ENCODE assay signal across 14 cellular contexts in genomic region chrX:70755850-70756249, GRCh38.
DNase-seq lines count a peak whose midpoint lies in the region; ATAC-seq, FAIRE-seq and TF ChIP-seq lines count a peak whose summit lies in the region.
"Had no signal": no experiment of that assay in that cellular context is flagged by ENCODE, and none has a peak within 500 bp of the region (broad histone marks: within the 10 kb centered on the region; RNA-seq: fewer than 3 reads in every experiment).

No MANE protein-coding gene starts in this region.

- ATAC-seq in GM19452 (IDR thresholded peaks at IDR 0.05; ENCODE audit: unreplicated experiment) = no peak

- no peak overlapping the region for H3K4me3 Mint-ChIP-seq in activated T-helper 2 cell treated with anti-CD3 and anti-CD28 coated beads, Interferon-gamma antibody, Interleukin-2, Interleukin-4, amounts not matched to agents 10 μg/mL and 5 μg/mL and 100 μg/mL, durations not matched to agents 14 hours and 24 hours and 36 hours (ENCODE audit: low read depth)
- H3K4me3 Mint-ChIP-seq in osteocyte (ENCODE audit: unreplicated experiment) = no peak overlapping the region
- H3K4me3 Mint-ChIP-seq: dendritic cell treated with granulocyte-macrophage colony-stimulating factor and Interleukin-4, amounts not matched to agents 40 ng/mL and 50 ng/mL, for 4 days had no signal

- DNase-seq in NCI-H146 (lab: John Stamatoyannopoulos, UW) = peak; percentile 4
- no peak for DNase-seq in NCI-H146 treated with DMSO at 0.1 percent for 48 hours (lab: John Stamatoyannopoulos, UW; ENCODE audit: unreplicated experiment)
- peak; percentile 38 for DNase-seq in activated T-helper 2 cell treated with anti-CD3 and anti-CD28 coated beads, Interferon-gamma antibody, Interleukin-2, Interleukin-4, amounts not matched to agents 10 μg/mL and 5 μg/mL and 100 μg/mL, durations not matched to agents 14 hours and 24 hours and 36 hours (ENCODE audit: low spot score)
- peak; percentile 73 for DNase-seq in osteocyte (ENCODE audit: extremely low spot score, unreplicated experiment)
- peak; percentile 60 for DNase-seq in stimulated activated naive CD4-positive, alpha-beta T cell treated with Interleukin-2 at 50 U/mL for 16 hours (lab: John Stamatoyannopoulos, UW)
- no peak for DNase-seq in D721Med (ENCODE audit: insufficient read length, low spot score)
- DNase-seq in tibial artery = no peak
- DNase-seq: IMR-90, NCI-H524 had no signal

- no peak for FAIRE-seq in D721Med (lab: Jason Lieb, UNC)
- FAIRE-seq: G401.6 had no signal

- H3K27ac Mint-ChIP-seq in activated T-helper 2 cell treated with anti-CD3 and anti-CD28 coated beads, Interferon-gamma antibody, Interleukin-2, Interleukin-4, amounts not matched to agents 10 μg/mL and 5 μg/mL and 100 μg/mL, durations not matched to agents 14 hours and 24 hours and 36 hours = peak overlapping the region; percentile 38
- no peak overlapping the region for H3K27ac Mint-ChIP-seq in osteocyte (ENCODE audit: unreplicated experiment)
- H3K27ac Mint-ChIP-seq: dendritic cell treated with granulocyte-macrophage colony-stimulating factor and Interleukin-4, amounts not matched to agents 40 ng/mL and 50 ng/mL, for 4 days had no signal

- no peaks in the 10 kb centered on the region for H3K9me3 ChIP-seq in tibial artery

- no peaks in the 10 kb centered on the region for H3K27me3 ChIP-seq in tibial artery
- H3K27me3 ChIP-seq: hepatocyte had no signal

- H3K36me3 ChIP-seq in tibial artery = no peaks in the 10 kb centered on the region

- H3K4me1 Mint-ChIP-seq in activated T-helper 2 cell treated with anti-CD3 and anti-CD28 coated beads, Interferon-gamma antibody, Interleukin-2, Interleukin-4, amounts not matched to agents 10 μg/mL and 5 μg/mL and 100 μg/mL, durations not matched to agents 14 hours and 24 hours and 36 hours (ENCODE audit: low read depth) = peaks cover 16% of the 10 kb centered on the region
- no peaks in the 10 kb centered on the region for H3K4me1 Mint-ChIP-seq in osteocyte (ENCODE audit: unreplicated experiment)

- intact Hi-C loops in activated T-helper 2 cell treated with anti-CD3 and anti-CD28 coated beads, Interferon-gamma antibody, Interleukin-2, Interleukin-4, amounts not matched to agents 10 μg/mL and 5 μg/mL and 100 μg/mL, durations not matched to agents 14 hours and 24 hours and 36 hours (cut with micrococcal nuclease) = loop anchor here (10.0 kb wide), 2 partner anchors 81 to 301 kb away; no protein-coding TSS in a partner anchor
- intact Hi-C loops in tibial artery (cut with DNase I; ENCODE audit: low total_unique reads) = no loop called here

- H3K4me1 ChIP-seq in tibial artery = no peaks in the 10 kb centered on the region

- no peak overlapping the region for H3K27ac ChIP-seq in tibial artery
- H3K27ac ChIP-seq: 22Rv1, hepatocyte had no signal

- H3K27me3 Mint-ChIP-seq in activated T-helper 2 cell treated with anti-CD3 and anti-CD28 coated beads, Interferon-gamma antibody, Interleukin-2, Interleukin-4, amounts not matched to agents 10 μg/mL and 5 μg/mL and 100 μg/mL, durations not matched to agents 14 hours and 24 hours and 36 hours (ENCODE audit: low read depth) = no peaks in the 10 kb centered on the region
- H3K27me3 Mint-ChIP-seq in osteocyte (ENCODE audit: unreplicated experiment) = peaks cover 6% of the 10 kb centered on the region

- H3K9me3 Mint-ChIP-seq in activated T-helper 2 cell treated with anti-CD3 and anti-CD28 coated beads, Interferon-gamma antibody, Interleukin-2, Interleukin-4, amounts not matched to agents 10 μg/mL and 5 μg/mL and 100 μg/mL, durations not matched to agents 14 hours and 24 hours and 36 hours = peaks cover 26% of the 10 kb centered on the region
- peaks cover 4% of the 10 kb centered on the region for H3K9me3 Mint-ChIP-seq in osteocyte (ENCODE audit: unreplicated experiment)
- H3K9me3 Mint-ChIP-seq: dendritic cell treated with granulocyte-macrophage colony-stimulating factor and Interleukin-4, amounts not matched to agents 40 ng/mL and 50 ng/mL, for 4 days had no signal

- peaks cover 17% of the 10 kb centered on the region for H3K36me3 Mint-ChIP-seq in activated T-helper 2 cell treated with anti-CD3 and anti-CD28 coated beads, Interferon-gamma antibody, Interleukin-2, Interleukin-4, amounts not matched to agents 10 μg/mL and 5 μg/mL and 100 μg/mL, durations not matched to agents 14 hours and 24 hours and 36 hours (ENCODE audit: low read depth)
- H3K36me3 Mint-ChIP-seq in osteocyte (ENCODE audit: unreplicated experiment) = no peaks in the 10 kb centered on the region

- H3K4me3 ChIP-seq in tibial artery = no peak overlapping the region
- H3K4me3 ChIP-seq: hepatocyte had no signal

- TF ChIP-seq CTCF in osteocyte (IDR thresholded peaks at IDR 0.05) (no peak), D721Med (IDR thresholded peaks at IDR 0.05; ENCODE audit: insufficient read depth, missing control alignments) (no peak), tibial artery (IDR thresholded peaks at IDR 0.05) (no peak)

Comparison
In these comparisons a context has a peak if more than half of its experiments do, and no peak if none do; other contexts are left out.
1. DNase-seq: peak in NCI-H146 (single experiment), activated T-helper 2 cell treated with anti-CD3 and anti-CD28 coated beads, Interferon-gamma antibody, Interleukin-2, Interleukin-4, amounts not matched to agents 10 μg/mL and 5 μg/mL and 100 μg/mL, durations not matched to agents 14 hours and 24 hours and 36 hours (single experiment), osteocyte (single experiment) and stimulated activated naive CD4-positive, alpha-beta T cell treated with Interleukin-2 at 50 U/mL for 16 hours (single experiment); none in NCI-H146 treated with DMSO at 0.1 percent for 48 hours (single experiment), D721Med (single experiment) and tibial artery (0 of 2).